Comparison of ENCODE assay signal across 8 cellular contexts in the genomic region with DNA sequence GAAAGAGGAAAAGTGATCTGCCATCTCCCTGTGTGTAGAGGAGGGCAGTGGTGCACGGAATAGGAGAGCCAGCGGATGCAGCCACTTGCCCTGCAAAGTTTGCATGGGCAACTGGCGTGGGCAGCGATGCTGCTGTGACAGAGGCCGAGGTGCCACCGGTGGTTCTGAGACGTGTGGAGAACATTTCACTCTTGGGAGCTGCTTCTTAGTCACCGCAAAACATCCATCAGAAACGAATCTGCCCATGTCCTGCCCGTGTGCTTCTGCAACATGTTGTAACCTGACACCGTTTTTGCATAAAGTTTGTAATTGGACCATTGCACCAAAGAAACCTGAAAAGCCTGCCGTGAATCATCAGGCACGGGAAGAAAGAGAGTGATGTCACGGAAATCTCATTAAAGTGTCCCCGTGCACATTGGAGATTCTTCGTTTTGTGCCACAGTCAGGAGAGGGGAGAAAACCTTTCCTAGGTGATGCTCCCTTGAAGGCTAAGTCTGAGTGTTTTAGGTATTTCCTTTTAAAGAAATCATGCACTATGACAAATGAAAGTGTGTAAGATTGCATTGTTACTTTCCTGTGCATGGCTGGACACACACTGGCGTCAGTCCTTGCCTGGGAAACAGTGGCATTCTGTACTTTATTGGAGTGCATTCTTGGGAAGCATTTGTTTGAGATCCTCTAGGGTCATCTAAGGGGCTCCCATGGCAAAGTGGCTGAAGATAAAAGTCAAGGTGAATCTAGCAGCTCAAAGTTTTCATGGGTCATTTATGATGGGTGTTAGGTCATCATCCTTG.
DNase-seq lines count a peak whose midpoint lies in the region; ATAC-seq lines count a peak whose summit lies in the region.

No MANE protein-coding gene starts in this region.

- H3K27ac ChIP-seq in mucosa of rectum (ENCODE audit: low read depth in 2 of 2, low read length in 2 of 2): peak overlapping the region; percentile 18 to 60

- H3K27me3 ChIP-seq in mucosa of rectum (ENCODE audit: control insufficient read depth in 2 of 2, insufficient read depth in 2 of 2, low read length in 2 of 2): no peaks in the 10 kb centered on the region

- ATAC-seq in HG03025 (IDR thresholded peaks at IDR 0.05; ENCODE audit: low FRiP score, unreplicated experiment) (peak; percentile 30), HG02970 (IDR thresholded peaks at IDR 0.05; ENCODE audit: low FRiP score, unreplicated experiment) (no peak), GM21360 (IDR thresholded peaks at IDR 0.05; ENCODE audit: unreplicated experiment) (no peak)

- H3K4me1 ChIP-seq in mucosa of rectum (ENCODE audit: control insufficient read depth in 2 of 2, insufficient read depth in 2 of 2, low read length in 2 of 2): peaks cover 8 to 14% of the 10 kb centered on the region in 2 donors

- no peaks in the 10 kb centered on the region for H3K36me3 ChIP-seq in mucosa of rectum (ENCODE audit: control insufficient read depth in 2 of 2, insufficient read depth in 2 of 2, low read length in 2 of 2)

- DNase-seq in EH (ENCODE audit: low read depth) (peak; percentile 97), NCI-H82 treated with DMSO at 0.1 percent for 48 hours (lab: John Stamatoyannopoulos, UW; ENCODE audit: unreplicated experiment) (peak; percentile 2), ecto neural progenitor cell (ENCODE audit: low spot score) (peak; percentile 62), NCI-H1092 treated with DMSO at 0.1 percent for 48 hours (lab: John Stamatoyannopoulos, UW) (no peak)

- H3K9ac ChIP-seq in mucosa of rectum (ENCODE audit: low read depth in 1 of 2, low read length in 2 of 2): peak overlapping the region in 1 of 2 donors; percentile 54

- peak overlapping the region; percentile 49 for H3K4me3 ChIP-seq in mucosa of rectum (ENCODE audit: low read length in 2 of 2)

- no peaks in the 10 kb centered on the region for H3K9me3 ChIP-seq in mucosa of rectum (ENCODE audit: control insufficient read depth in 2 of 2, low read length in 2 of 2)
